8 cellular contexts compared by ENCODE assay signal in the genomic region with DNA sequence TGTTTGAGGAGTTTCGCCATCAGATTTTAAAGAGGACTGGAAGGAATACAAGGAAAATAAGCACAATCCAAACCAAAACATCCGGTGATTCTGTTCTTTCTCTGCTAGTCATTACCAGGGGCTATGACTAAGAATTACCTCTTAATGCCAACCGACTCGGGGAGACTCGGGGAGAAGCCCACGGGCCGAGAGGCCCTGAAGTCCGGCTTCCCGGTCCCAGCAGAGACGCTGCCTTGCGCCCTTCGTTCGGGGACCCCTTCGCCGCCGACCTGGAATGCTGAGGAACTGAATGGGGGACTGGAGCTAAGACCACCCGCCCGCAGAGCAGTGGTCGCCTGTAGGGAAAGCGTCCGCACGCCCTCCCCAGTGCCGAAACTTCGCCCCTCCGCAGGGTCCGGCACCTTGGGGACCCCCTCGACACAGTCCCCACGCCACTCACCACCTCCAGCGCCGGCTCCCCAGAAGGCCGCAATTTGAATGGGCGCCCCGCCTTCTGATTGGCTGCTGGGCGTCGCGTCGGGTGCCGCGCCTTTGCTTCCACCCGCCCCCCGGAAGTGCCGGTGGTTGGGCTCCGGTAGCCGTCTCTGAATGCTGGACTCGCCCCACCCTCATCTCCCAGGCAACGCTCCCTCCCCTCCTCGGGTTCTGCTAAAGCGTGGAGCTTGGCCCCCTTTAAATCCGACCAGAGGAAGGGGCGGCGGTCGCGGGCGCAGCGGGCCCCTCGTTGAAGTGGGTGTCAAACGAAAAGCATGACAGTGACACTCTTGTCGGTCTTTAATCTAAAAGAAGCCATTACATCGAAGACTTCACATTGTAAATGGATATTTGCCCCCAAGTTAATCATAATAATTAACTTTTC. TPM values are rescaled to one million over a fixed set of nuclear protein-coding genes. Genes with fewer than 3 reads are reported as not detected.
DNase-seq lines count a peak whose midpoint lies in the region; ATAC-seq, FAIRE-seq and TF ChIP-seq lines count a peak whose summit lies in the region.

A gene with protein sequence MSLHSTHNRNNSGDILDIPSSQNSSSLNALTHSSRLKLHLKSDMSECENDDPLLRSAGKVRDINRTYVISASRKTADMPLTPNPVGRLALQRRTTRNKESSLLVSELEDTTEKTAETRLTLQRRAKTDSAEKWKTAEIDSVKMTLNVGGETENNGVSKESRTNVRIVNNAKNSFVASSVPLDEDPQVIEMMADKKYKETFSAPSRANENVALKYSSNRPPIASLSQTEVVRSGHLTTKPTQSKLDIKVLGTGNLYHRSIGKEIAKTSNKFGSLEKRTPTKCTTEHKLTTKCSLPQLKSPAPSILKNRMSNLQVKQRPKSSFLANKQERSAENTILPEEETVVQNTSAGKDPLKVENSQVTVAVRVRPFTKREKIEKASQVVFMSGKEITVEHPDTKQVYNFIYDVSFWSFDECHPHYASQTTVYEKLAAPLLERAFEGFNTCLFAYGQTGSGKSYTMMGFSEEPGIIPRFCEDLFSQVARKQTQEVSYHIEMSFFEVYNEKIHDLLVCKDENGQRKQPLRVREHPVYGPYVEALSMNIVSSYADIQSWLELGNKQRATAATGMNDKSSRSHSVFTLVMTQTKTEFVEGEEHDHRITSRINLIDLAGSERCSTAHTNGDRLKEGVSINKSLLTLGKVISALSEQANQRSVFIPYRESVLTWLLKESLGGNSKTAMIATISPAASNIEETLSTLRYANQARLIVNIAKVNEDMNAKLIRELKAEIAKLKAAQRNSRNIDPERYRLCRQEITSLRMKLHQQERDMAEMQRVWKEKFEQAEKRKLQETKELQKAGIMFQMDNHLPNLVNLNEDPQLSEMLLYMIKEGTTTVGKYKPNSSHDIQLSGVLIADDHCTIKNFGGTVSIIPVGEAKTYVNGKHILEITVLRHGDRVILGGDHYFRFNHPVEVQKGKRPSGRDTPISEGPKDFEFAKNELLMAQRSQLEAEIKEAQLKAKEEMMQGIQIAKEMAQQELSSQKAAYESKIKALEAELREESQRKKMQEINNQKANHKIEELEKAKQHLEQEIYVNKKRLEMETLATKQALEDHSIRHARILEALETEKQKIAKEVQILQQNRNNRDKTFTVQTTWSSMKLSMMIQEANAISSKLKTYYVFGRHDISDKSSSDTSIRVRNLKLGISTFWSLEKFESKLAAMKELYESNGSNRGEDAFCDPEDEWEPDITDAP (N-terminal part only) (minus strand): TSS at position 479 of the 859 bp plus-strand sequence. CDS start 2,028 bp downstream, outside the sequence.

- no peaks in the 10 kb centered on the region for H3K27me3 Mint-ChIP-seq in activated naive CD4-positive, alpha-beta T cell treated with anti-CD3 and anti-CD28 coated beads, Interleukin-2, amount 10 ng/mL, durations not matched to agents 7 days and 5 days

- no peak for TF ChIP-seq RAD21 in SK-N-SH (IDR thresholded peaks at IDR 0.05; ENCODE audit: low read length)

- peaks cover 74% of the 10 kb centered on the region for H3K4me1 Mint-ChIP-seq in activated naive CD4-positive, alpha-beta T cell treated with anti-CD3 and anti-CD28 coated beads, Interleukin-2, amount 10 ng/mL, durations not matched to agents 7 days and 5 days

- H3K27me3 ChIP-seq in SK-N-SH (ENCODE audit: insufficient read depth) (no peaks in the 10 kb centered on the region), pancreas (no peaks in the 10 kb centered on the region), tibial nerve (no peaks in the 10 kb centered on the region)

- no peaks in the 10 kb centered on the region for H4K20me1 ChIP-seq in SK-N-SH (ENCODE audit: insufficient read depth)

- peak within 1 kb of the TSS; percentile 85 for H3K4me2 ChIP-seq in SK-N-SH

- CTCF ChIA-PET in GM10248 (lab: Yijun Ruan, JAX) (interaction anchor here (1.0 to 5.9 kb wide), 12 partner anchors 9 to 351 kb away, joined by 3 to 76 read pairs (median 16); a partner anchor contains a TSS), SK-N-SH (lab: Yijun Ruan, JAX) (interaction anchor here (1.1 to 5.9 kb wide), 6 partner anchors 50 to 352 kb away, joined by 3 to 62 read pairs (median 16); a partner anchor contains a TSS)
- CTCF ChIA-PET in activated naive CD4-positive, alpha-beta T cell treated with anti-CD3 and anti-CD28 coated beads, Interleukin-2, amount 10 ng/mL, durations not matched to agents 7 days and 5 days (lab: Charles Lee), result interaction anchor here (1.7 to 3.6 kb wide), 3 partner anchors 53 to 187 kb away, joined by 7 to 77 read pairs (median 14); no protein-coding TSS in a partner anchor

- H3K4me3 ChIP-seq in SK-N-SH (ENCODE audit: low read depth in 2 of 2, low read length in 1 of 2) (peak within 1 kb of the TSS; percentile 86 to 87), pancreas (peak within 1 kb of the TSS; percentile 36 to 79 (median 53)), tibial nerve (peak within 1 kb of the TSS; percentile 47 to 77 (median 63))

- FAIRE-seq in pancreas (lab: Jason Lieb, UNC), result no peak

- 2% methylated on average over 29 of the region's 59 CpGs for WGBS in SK-N-SH (ENCODE audit: low lambda C conversion rate)
- 0 to 1% methylated on average over 53 to 59 of the region's 59 CpGs for WGBS in pancreas, 2 donors
- WGBS in tibial nerve, 2 donors, result 0 to 1% methylated on average over 31 to 33 of the region's 59 CpGs

- no peaks in the 10 kb centered on the region for H3K9me2 ChIP-seq in SK-N-SH

- no peak for TF ChIP-seq POLR2A in tibial nerve (IDR thresholded peaks at IDR 0.05)

- peak within 1 kb of the TSS; percentile 91 for H3K27ac Mint-ChIP-seq in activated naive CD4-positive, alpha-beta T cell treated with anti-CD3 and anti-CD28 coated beads, Interleukin-2, amount 10 ng/mL, durations not matched to agents 7 days and 5 days

- peaks cover 33% of the 10 kb centered on the region for H3K36me3 Mint-ChIP-seq in activated naive CD4-positive, alpha-beta T cell treated with anti-CD3 and anti-CD28 coated beads, Interleukin-2, amount 10 ng/mL, durations not matched to agents 7 days and 5 days

- H3K9me3 ChIP-seq in SK-N-SH (no peaks in the 10 kb centered on the region), pancreas (no peaks in the 10 kb centered on the region), tibial nerve (no peaks in the 10 kb centered on the region)

- DNase-seq in GM10248 (ENCODE audit: extremely low spot score) (peak; percentile 97), NCI-H1092 (lab: John Stamatoyannopoulos, UW) (peak; percentile 97), SK-N-SH (peak; percentile 97), head of caudate nucleus (peak; percentile 78 to 96 (median 91)), pancreas (peak; percentile 88 to 94 (median 90)), tibial nerve (ENCODE audit: low spot score in 2 of 2) (peak; percentile 74 to 84)
- DNase-seq in activated naive CD4-positive, alpha-beta T cell treated with anti-CD3 and anti-CD28 coated beads, Interleukin-2, amount 10 ng/mL, durations not matched to agents 7 days and 5 days, result peak; percentile 98

- H3K27ac ChIP-seq in SK-N-SH (ENCODE audit: low read depth in 2 of 2, low read length in 1 of 2) (peak within 1 kb of the TSS; percentile 48 to 75), pancreas (peak within 1 kb of the TSS in 3 of 4 donors; percentile 10 to 46 (median 17)), tibial nerve (peak within 1 kb of the TSS in 3 of 4 donors; percentile 59 to 81 (median 74))

- peaks cover 24% of the 10 kb centered on the region for H3K79me2 ChIP-seq in SK-N-SH (ENCODE audit: insufficient read depth)

- H3K9me3 Mint-ChIP-seq in activated naive CD4-positive, alpha-beta T cell treated with anti-CD3 and anti-CD28 coated beads, Interleukin-2, amount 10 ng/mL, durations not matched to agents 7 days and 5 days, result no peaks in the 10 kb centered on the region

- H3K4me1 ChIP-seq in SK-N-SH (ENCODE audit: control insufficient read depth in 1 of 2, insufficient read depth in 2 of 2, low read depth in 1 of 2, low read length in 1 of 2) (no peaks in the 10 kb centered on the region; a peak in 2 of 4 replicates), pancreas (peaks cover 0 to 16% (median 0%) of the 10 kb centered on the region in 3 donors), tibial nerve (peaks cover 0 to 33% (median 8%) of the 10 kb centered on the region in 4 donors)

- peak within 1 kb of the TSS; percentile 83 for H2AFZ ChIP-seq in SK-N-SH (ENCODE audit: low read depth)

- H3K9ac ChIP-seq in SK-N-SH, result peak within 1 kb of the TSS; percentile 90

- POLR2A ChIA-PET in GM10248 (lab: Yijun Ruan, JAX), result no interaction called here
- POLR2A ChIA-PET in SK-N-SH (lab: Yijun Ruan, JAX), result interaction anchor here (0.6 to 1.3 kb wide), 3 partner anchors 17 to 50 kb away, joined by 3 to 5 read pairs (median 3); a partner anchor contains a TSS

- H3F3A ChIP-seq in SK-N-SH (replicated peaks; ENCODE audit: insufficient read depth), result peaks cover 9% of the 10 kb centered on the region

- TF ChIP-seq CTCF in GM10248 (IDR thresholded peaks at IDR 0.05; ENCODE audit: control extremely low read depth, extremely low read depth, low read depth, missing control alignments) (no peak), SK-N-SH (IDR thresholded peaks at IDR 0.05) (no peak), pancreas (IDR thresholded peaks at IDR 0.05) (no peak), tibial nerve (IDR thresholded peaks at IDR 0.05) (no peak)

- ATAC-seq in HG02610 (IDR thresholded peaks at IDR 0.05; ENCODE audit: unreplicated experiment) (peak; percentile 90), pancreas (peak; percentile 98 to 100 (median 100))

- H3K4me3 Mint-ChIP-seq in activated naive CD4-positive, alpha-beta T cell treated with anti-CD3 and anti-CD28 coated beads, Interleukin-2, amount 10 ng/mL, durations not matched to agents 7 days and 5 days, result peak within 1 kb of the TSS; percentile 91

- intact Hi-C loops in head of caudate nucleus (cut with DNase I) (loop anchor here (5.0 kb wide), 1 partner anchor 182 kb away; no protein-coding TSS in a partner anchor), pancreas (cut with DNase I) (loop anchor here in 2 of 3 donors (10.0 kb wide), 1 partner anchor 184 kb away; no protein-coding TSS in a partner anchor)

- TF ChIP-seq EP300 in SK-N-SH (IDR thresholded peaks at IDR 0.05; ENCODE audit: borderline replicate concordance in 1 of 2, low read depth in 1 of 2, low read length in 1 of 2) (no peak), tibial nerve (IDR thresholded peaks at IDR 0.05) (peak in 1 of 2 donors; percentile 55)

- H3K36me3 ChIP-seq in SK-N-SH (replicated peaks in 1 of 2; ENCODE audit: control insufficient read depth in 1 of 2, insufficient read depth in 2 of 2, low read length in 1 of 2) (peaks cover 4 to 14% of the 10 kb centered on the region in 2 experiments), pancreas (no peaks in the 10 kb centered on the region), tibial nerve (no peaks in the 10 kb centered on the region)

TF ChIP-seq in SK-N-SH, 30 proteins besides CTCF, POLR2A, EP300 and RAD21 (continues in another document):
- TF ChIP-seq ELF1 (IDR thresholded peaks at IDR 0.05) (peak; percentile 90), SIN3A (IDR thresholded peaks at IDR 0.05; ENCODE audit: borderline replicate concordance, low read depth, low read length) (peak; percentile 82; the same call in 1 of the 2 replicates)

RNA-seq across cellular contexts. Expression of the gene that starts here (rescaled TPM):
- polyA plus RNA-seq in SK-N-SH (2012; rRNA removed) (1.2 and 1.4 TPM in 2 replicates), pancreas (under 1 TPM in 1 of 2 donors, not detected in 1; 0.04 TPM)
- polyA plus RNA-seq in SK-N-SH (2012; cell fraction: cytosol; rRNA removed), result 1.9 and 2.3 TPM in 2 replicates
- 0.80 and 2.0 TPM in 2 replicates for polyA plus RNA-seq in SK-N-SH (2012; cell fraction: nucleus; rRNA removed)
- total RNA-seq in pancreas (under 1 TPM in 5 of 6 donors, not detected in 1; 0.04 to 0.22 (median 0.15) TPM), tibial nerve (under 1 TPM in 2 of 4 donors, not detected in 2; 0.20 to 0.30 TPM)

Comparison
In these comparisons a context has a peak if more than half of its experiments do, and no peak if none do; other contexts are left out.
1. Peak in every context shown above with its lines: DNase-seq, ATAC-seq, H3K4me3 ChIP-seq and H3K27ac ChIP-seq.
2. Peak in DNase-seq, ATAC-seq, H3K4me3 ChIP-seq and H3K27ac ChIP-seq in pancreas; RNA of the gene not detected or under 1 TPM.
3. Peak in DNase-seq, H3K4me3 ChIP-seq and H3K27ac ChIP-seq in tibial nerve; RNA of the gene not detected or under 1 TPM.
4. H3K27ac ChIP-seq: peak in every context shown above with its lines; median percentile 74 in tibial nerve; 62 in SK-N-SH; 17 in pancreas.